In the genomic region with DNA sequence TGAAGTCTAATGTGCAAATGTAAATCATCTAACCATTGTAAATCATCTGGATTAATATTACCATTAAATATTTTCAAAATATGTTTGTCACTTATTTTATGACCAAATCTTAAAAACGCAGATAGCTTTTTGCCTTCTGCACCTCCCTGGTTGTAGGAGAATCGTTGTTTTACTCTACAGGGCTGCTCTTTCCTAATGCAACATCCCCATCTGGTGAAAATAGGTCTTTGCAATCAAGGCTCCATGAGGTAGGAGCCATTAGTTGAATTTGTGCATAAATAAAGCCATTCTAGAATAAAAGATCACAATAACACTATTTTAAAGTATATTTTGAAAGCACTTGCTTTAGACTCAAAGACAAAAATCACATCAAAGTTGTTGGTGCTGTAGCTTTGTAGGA, we compare ENCODE assay signal across 1 cellular context.
TF ChIP-seq lines count a peak whose summit lies in the region.

No MANE protein-coding gene starts in this region.

TF ChIP-seq in GM23338, 12 proteins besides CTCF, POLR2A, EP300 and RAD21 (continued from another document):
- TF ChIP-seq, protein P1, sequence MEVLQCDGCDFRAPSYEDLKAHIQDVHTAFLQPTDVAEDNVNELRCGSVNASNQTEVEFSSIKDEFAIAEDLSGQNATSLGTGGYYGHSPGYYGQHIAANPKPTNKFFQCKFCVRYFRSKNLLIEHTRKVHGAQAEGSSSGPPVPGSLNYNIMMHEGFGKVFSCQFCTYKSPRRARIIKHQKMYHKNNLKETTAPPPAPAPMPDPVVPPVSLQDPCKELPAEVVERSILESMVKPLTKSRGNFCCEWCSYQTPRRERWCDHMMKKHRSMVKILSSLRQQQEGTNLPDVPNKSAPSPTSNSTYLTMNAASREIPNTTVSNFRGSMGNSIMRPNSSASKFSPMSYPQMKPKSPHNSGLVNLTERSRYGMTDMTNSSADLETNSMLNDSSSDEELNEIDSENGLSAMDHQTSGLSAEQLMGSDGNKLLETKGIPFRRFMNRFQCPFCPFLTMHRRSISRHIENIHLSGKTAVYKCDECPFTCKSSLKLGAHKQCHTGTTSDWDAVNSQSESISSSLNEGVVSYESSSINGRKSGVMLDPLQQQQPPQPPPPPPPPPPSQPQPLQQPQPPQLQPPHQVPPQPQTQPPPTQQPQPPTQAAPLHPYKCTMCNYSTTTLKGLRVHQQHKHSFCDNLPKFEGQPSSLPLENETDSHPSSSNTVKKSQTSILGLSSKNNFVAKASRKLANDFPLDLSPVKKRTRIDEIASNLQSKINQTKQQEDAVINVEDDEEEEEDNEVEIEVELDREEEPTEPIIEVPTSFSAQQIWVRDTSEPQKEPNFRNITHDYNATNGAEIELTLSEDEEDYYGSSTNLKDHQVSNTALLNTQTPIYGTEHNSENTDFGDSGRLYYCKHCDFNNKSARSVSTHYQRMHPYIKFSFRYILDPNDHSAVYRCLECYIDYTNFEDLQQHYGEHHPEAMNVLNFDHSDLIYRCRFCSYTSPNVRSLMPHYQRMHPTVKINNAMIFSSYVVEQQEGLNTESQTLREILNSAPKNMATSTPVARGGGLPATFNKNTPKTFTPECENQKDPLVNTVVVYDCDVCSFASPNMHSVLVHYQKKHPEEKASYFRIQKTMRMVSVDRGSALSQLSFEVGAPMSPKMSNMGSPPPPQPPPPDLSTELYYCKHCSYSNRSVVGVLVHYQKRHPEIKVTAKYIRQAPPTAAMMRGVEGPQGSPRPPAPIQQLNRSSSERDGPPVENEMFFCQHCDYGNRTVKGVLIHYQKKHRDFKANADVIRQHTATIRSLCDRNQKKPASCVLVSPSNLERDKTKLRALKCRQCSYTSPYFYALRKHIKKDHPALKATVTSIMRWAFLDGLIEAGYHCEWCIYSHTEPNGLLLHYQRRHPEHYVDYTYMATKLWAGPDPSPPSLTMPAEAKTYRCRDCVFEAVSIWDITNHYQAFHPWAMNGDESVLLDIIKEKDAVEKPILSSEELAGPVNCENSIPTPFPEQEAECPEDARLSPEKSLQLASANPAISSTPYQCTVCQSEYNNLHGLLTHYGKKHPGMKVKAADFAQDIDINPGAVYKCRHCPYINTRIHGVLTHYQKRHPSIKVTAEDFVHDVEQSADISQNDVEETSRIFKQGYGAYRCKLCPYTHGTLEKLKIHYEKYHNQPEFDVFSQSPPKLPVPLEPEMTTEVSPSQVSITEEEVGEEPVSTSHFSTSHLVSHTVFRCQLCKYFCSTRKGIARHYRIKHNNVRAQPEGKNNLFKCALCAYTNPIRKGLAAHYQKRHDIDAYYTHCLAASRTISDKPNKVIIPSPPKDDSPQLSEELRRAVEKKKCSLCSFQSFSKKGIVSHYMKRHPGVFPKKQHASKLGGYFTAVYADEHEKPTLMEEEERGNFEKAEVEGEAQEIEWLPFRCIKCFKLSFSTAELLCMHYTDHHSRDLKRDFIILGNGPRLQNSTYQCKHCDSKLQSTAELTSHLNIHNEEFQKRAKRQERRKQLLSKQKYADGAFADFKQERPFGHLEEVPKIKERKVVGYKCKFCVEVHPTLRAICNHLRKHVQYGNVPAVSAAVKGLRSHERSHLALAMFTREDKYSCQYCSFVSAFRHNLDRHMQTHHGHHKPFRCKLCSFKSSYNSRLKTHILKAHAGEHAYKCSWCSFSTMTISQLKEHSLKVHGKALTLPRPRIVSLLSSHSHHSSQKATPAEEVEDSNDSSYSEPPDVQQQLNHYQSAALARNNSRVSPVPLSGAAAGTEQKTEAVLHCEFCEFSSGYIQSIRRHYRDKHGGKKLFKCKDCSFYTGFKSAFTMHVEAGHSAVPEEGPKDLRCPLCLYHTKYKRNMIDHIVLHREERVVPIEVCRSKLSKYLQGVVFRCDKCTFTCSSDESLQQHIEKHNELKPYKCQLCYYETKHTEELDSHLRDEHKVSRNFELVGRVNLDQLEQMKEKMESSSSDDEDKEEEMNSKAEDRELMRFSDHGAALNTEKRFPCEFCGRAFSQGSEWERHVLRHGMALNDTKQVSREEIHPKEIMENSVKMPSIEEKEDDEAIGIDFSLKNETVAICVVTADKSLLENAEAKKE (CRISPR knock-in tag; IDR thresholded peaks at IDR 0.05) = no peak
- no peak for TF ChIP-seq REST (IDR thresholded peaks at IDR 0.05; ENCODE audit: unreplicated experiment)
- no peak for TF ChIP-seq POLR2AphosphoS5 (IDR thresholded peaks at IDR 0.05; ENCODE audit: low read depth)
- TF ChIP-seq CREB1 (CRISPR knock-in tag; IDR thresholded peaks at IDR 0.05; ENCODE audit: low read depth) = no peak
- no peak for TF ChIP-seq ZNF331 (CRISPR knock-in tag; IDR thresholded peaks at IDR 0.05; ENCODE audit: low read depth)
